Comparison of ENCODE assay signal across 19 cellular contexts in genomic region chr5:176151286-176151685, GRCh38.
DNase-seq lines count a peak whose midpoint lies in the region; ATAC-seq, FAIRE-seq and TF ChIP-seq lines count a peak whose summit lies in the region.
"Had no signal": no experiment of that assay in that cellular context is flagged by ENCODE, and none has a peak within 500 bp of the region (broad histone marks: within the 10 kb centered on the region; RNA-seq: fewer than 3 reads in every experiment).

No MANE protein-coding gene starts in this region.

- TF ChIP-seq CTCF in astrocyte (IDR thresholded peaks at IDR 0.05; ENCODE audit: insufficient read depth, low read depth, low read length) (no peak), glutamatergic neuron (IDR thresholded peaks at IDR 0.05; ENCODE audit: partially characterized antibody, unreplicated experiment) (no peak), smooth muscle cell (IDR thresholded peaks at IDR 0.05; ENCODE audit: borderline replicate concordance, insufficient read depth, poor library complexity, severe bottlenecking) (no peak), RWPE1 (conservative IDR thresholded peaks at IDR 0.05; ENCODE audit: low read depth) (no peak)

- H3K4me2 ChIP-seq in astrocyte (ENCODE audit: low read length) (peak overlapping the region; percentile 51), smooth muscle cell (peak overlapping the region; percentile 2)

- H3K36me3 Mint-ChIP-seq in astrocyte (ENCODE audit: low read depth, unreplicated experiment) = no peaks in the 10 kb centered on the region
- no peaks in the 10 kb centered on the region for H3K36me3 Mint-ChIP-seq in glutamatergic neuron (ENCODE audit: unreplicated experiment)
- H3K36me3 Mint-ChIP-seq: activated naive CD8-positive, alpha-beta T cell treated with anti-CD3 and anti-CD28 coated beads, Interleukin-2, amount 10 ng/mL, durations not matched to agents 7 days and 5 days had no signal

- H3K27ac Mint-ChIP-seq in astrocyte (ENCODE audit: unreplicated experiment) = no peak overlapping the region
- H3K27ac Mint-ChIP-seq in glutamatergic neuron (ENCODE audit: unreplicated experiment) = no peak overlapping the region
- H3K27ac Mint-ChIP-seq: activated naive CD8-positive, alpha-beta T cell treated with anti-CD3 and anti-CD28 coated beads, Interleukin-2, amount 10 ng/mL, durations not matched to agents 7 days and 5 days; activated T-helper 1 cell treated with anti-CD3 and anti-CD28 coated beads, Interleukin-12 subunit alpha, Interleukin-12 subunit beta, Interleukin-2, Interleukin-4 antibody, amounts not matched to agents 30 ng/mL and 10 ng/mL and 1 ng/mL, durations not matched to agents 14 hours and 24 hours and 36 hours; stimulated activated naive CD8-positive, alpha-beta T cell treated with anti-CD3 and anti-CD28 coated beads, Interleukin-15, amount 100 ng/mL, for 72 hours had no signal

- H2AFZ ChIP-seq in astrocyte (ENCODE audit: low read depth, low read length) (no peak overlapping the region), smooth muscle cell (ENCODE audit: low read depth) (no peak overlapping the region)

- H4K20me1 ChIP-seq in astrocyte (ENCODE audit: insufficient read depth, low read length) (no peaks in the 10 kb centered on the region), smooth muscle cell (ENCODE audit: low read depth) (no peaks in the 10 kb centered on the region)

- H3K4me1 ChIP-seq in astrocyte (ENCODE audit: insufficient read depth, low read length) = peaks cover 15% of the 10 kb centered on the region
- H3K4me1 ChIP-seq in smooth muscle cell (ENCODE audit: low read depth) = peaks cover 25% of the 10 kb centered on the region
- H3K4me1 ChIP-seq: lower lobe of right lung, sigmoid colon had no signal

- peaks cover 12% of the 10 kb centered on the region for H3K4me1 Mint-ChIP-seq in astrocyte (ENCODE audit: low read depth, unreplicated experiment)
- peaks cover 16% of the 10 kb centered on the region for H3K4me1 Mint-ChIP-seq in glutamatergic neuron (ENCODE audit: low read depth, unreplicated experiment)
- H3K4me1 Mint-ChIP-seq: activated naive CD8-positive, alpha-beta T cell treated with anti-CD3 and anti-CD28 coated beads, Interleukin-2, amount 10 ng/mL, durations not matched to agents 7 days and 5 days; stimulated activated naive CD8-positive, alpha-beta T cell treated with anti-CD3 and anti-CD28 coated beads, Interleukin-15, amount 100 ng/mL, for 72 hours had no signal

- WGBS in smooth muscle cell (ENCODE audit: low lambda C conversion rate) = 66% methylated on average over 9 of the region's 9 CpGs

- H3K27me3 ChIP-seq in astrocyte (ENCODE audit: insufficient read depth, low read length) = peaks cover 11% of the 10 kb centered on the region
- H3K27me3 ChIP-seq in smooth muscle cell (ENCODE audit: low read depth) = peaks cover 4% of the 10 kb centered on the region
- H3K27me3 ChIP-seq: cardiac muscle cell, ovary, upper lobe of left lung had no signal

- H3K36me3 ChIP-seq in astrocyte (ENCODE audit: insufficient read depth, low read length) (no peaks in the 10 kb centered on the region), smooth muscle cell (ENCODE audit: low read depth) (no peaks in the 10 kb centered on the region)
- H3K36me3 ChIP-seq: cardiac muscle cell, lower lobe of right lung, ovary, sigmoid colon, upper lobe of left lung had no signal

- H3K9ac ChIP-seq in astrocyte (ENCODE audit: low read length) (no peak overlapping the region), smooth muscle cell (ENCODE audit: low read depth) (no peak overlapping the region)

- H3K27me3 Mint-ChIP-seq in astrocyte (ENCODE audit: low read depth, unreplicated experiment) (peaks cover 11% of the 10 kb centered on the region), glutamatergic neuron (ENCODE audit: unreplicated experiment) (peaks cover 2% of the 10 kb centered on the region)

- FAIRE-seq in astrocyte (lab: Jason Lieb, UNC) = peak; percentile 52
- FAIRE-seq: H1 had no signal

- CTCF ChIA-PET in RWPE1 (lab: Yijun Ruan, JAX) = interaction anchor here (0.6 kb wide), 1 partner anchor 334 kb away, joined by 3 read pairs; no protein-coding TSS in a partner anchor

- ATAC-seq in GM19455 (IDR thresholded peaks at IDR 0.05; ENCODE audit: unreplicated experiment) = no peak
- no peak for ATAC-seq in HG03469 (IDR thresholded peaks at IDR 0.05; ENCODE audit: unreplicated experiment)
- ATAC-seq: lower lobe of right lung; stimulated activated naive CD8-positive, alpha-beta T cell treated with anti-CD3 and anti-CD28 coated beads, Interleukin-15, amount 100 ng/mL, for 72 hours had no signal

- POLR2A ChIA-PET in RWPE1 (lab: Yijun Ruan, JAX; ENCODE audit: low non-redundant PET) = no interaction called here

- H3K27ac ChIP-seq in astrocyte (ENCODE audit: low read depth, low read length) = no peak overlapping the region
- no peak overlapping the region for H3K27ac ChIP-seq in smooth muscle cell (ENCODE audit: low read depth)
- no peak overlapping the region for H3K27ac ChIP-seq in RWPE1
- H3K27ac ChIP-seq: cardiac muscle cell, lower lobe of right lung, sigmoid colon, upper lobe of left lung had no signal

- no peaks in the 10 kb centered on the region for H3K9me3 ChIP-seq in astrocyte (ENCODE audit: insufficient read depth, low read depth, low read length)
- no peaks in the 10 kb centered on the region for H3K9me3 ChIP-seq in smooth muscle cell (replicated peaks; ENCODE audit: low read depth)
- H3K9me3 ChIP-seq: lower lobe of right lung, ovary, sigmoid colon, upper lobe of left lung had no signal

- H3K79me2 ChIP-seq in astrocyte (ENCODE audit: insufficient read depth, low read length) (no peaks in the 10 kb centered on the region), smooth muscle cell (ENCODE audit: low read depth) (no peaks in the 10 kb centered on the region)

- H3K4me3 Mint-ChIP-seq in astrocyte (ENCODE audit: unreplicated experiment) = no peak overlapping the region
- H3K4me3 Mint-ChIP-seq in glutamatergic neuron (ENCODE audit: unreplicated experiment) = peak overlapping the region; percentile 11
- H3K4me3 Mint-ChIP-seq: activated naive CD8-positive, alpha-beta T cell treated with anti-CD3 and anti-CD28 coated beads, Interleukin-2, amount 10 ng/mL, durations not matched to agents 7 days and 5 days; activated T-helper 1 cell treated with anti-CD3 and anti-CD28 coated beads, Interleukin-12 subunit alpha, Interleukin-12 subunit beta, Interleukin-2, Interleukin-4 antibody, amounts not matched to agents 30 ng/mL and 10 ng/mL and 1 ng/mL, durations not matched to agents 14 hours and 24 hours and 36 hours; stimulated activated naive CD8-positive, alpha-beta T cell treated with anti-CD3 and anti-CD28 coated beads, Interleukin-15, amount 100 ng/mL, for 72 hours had no signal

- H3K4me3 ChIP-seq in astrocyte (ENCODE audit: insufficient read depth, low read depth, low read length) = no peak overlapping the region
- no peak overlapping the region for H3K4me3 ChIP-seq in smooth muscle cell
- H3K4me3 ChIP-seq: cardiac muscle cell, lower lobe of right lung, ovary, sigmoid colon, upper lobe of left lung had no signal

- peak; percentile 69 for DNase-seq in HS-5 (ENCODE audit: low read depth)
- DNase-seq in astrocyte (ENCODE audit: low read depth) = peak; percentile 59
- no peak for DNase-seq in glutamatergic neuron
- no peak for DNase-seq in smooth muscle cell (lab: John Stamatoyannopoulos, UW; ENCODE audit: unreplicated experiment)
- no peak for DNase-seq in RWPE1 (ENCODE audit: low spot score)
- DNase-seq: activated naive CD8-positive, alpha-beta T cell treated with anti-CD3 and anti-CD28 coated beads, Interleukin-2, amount 10 ng/mL, durations not matched to agents 7 days and 5 days; head of caudate nucleus; lower lobe of right lung; NCI-H1436 treated with DMSO at 0.1 percent for 48 hours; ovary; sigmoid colon; stimulated activated naive CD8-positive, alpha-beta T cell treated with anti-CD3 and anti-CD28 coated beads, Interleukin-15, amount 100 ng/mL, for 72 hours; T1000; upper lobe of left lung had no signal

- H3K9me3 Mint-ChIP-seq in astrocyte (ENCODE audit: unreplicated experiment) (no peaks in the 10 kb centered on the region), glutamatergic neuron (ENCODE audit: unreplicated experiment) (peaks cover 4% of the 10 kb centered on the region)
- H3K9me3 Mint-ChIP-seq: stimulated activated naive CD8-positive, alpha-beta T cell treated with anti-CD3 and anti-CD28 coated beads, Interleukin-15, amount 100 ng/mL, for 72 hours had no signal

- H3F3A ChIP-seq in smooth muscle cell (ENCODE audit: low read depth) = no peaks in the 10 kb centered on the region

Comparison
In these comparisons a context has a peak if more than half of its experiments do, and no peak if none do; other contexts are left out.
1. DNase-seq: peak in HS-5 (single experiment) and astrocyte (single experiment); none in glutamatergic neuron (single experiment), smooth muscle cell (single experiment) and RWPE1 (single experiment).